In the genomic region with DNA sequence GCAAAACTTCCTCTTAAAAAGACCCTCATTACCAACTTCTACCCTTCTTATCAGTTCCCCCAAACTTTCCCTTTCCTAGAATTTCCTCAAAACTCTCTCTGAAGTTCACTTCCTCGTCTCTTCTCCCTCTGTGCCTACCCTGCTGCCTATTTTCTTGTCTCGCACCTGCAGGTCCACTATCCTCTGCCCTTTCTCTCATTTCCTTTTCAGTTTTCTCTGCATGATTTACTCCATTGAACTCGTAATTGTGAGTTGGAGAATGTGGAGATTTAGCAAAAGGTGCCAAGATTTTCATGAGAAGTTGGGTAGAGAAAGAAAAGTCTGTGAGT, we compare ENCODE assay signal across 21 cellular contexts. TPM values are rescaled to one million over a fixed set of nuclear protein-coding genes. Genes with fewer than 3 reads are reported as not detected.
"Had no signal": no experiment of that assay in that cellular context is flagged by ENCODE, and none has a peak within 500 bp of the region (broad histone marks: within the 10 kb centered on the region; RNA-seq: fewer than 3 reads in every experiment).

No MANE protein-coding gene starts in this region.

- ATAC-seq: activated CD4-positive, CD25-positive, alpha-beta regulatory T cell treated with anti-CD3 and anti-CD28 coated beads, Interleukin-2, amount 50 U/mL, for 24 hours; activated CD8-positive, alpha-beta T cell treated with anti-CD3 and anti-CD28 coated beads, Interleukin-2, amount 10 ng/mL, durations not matched to agents 7 days and 5 days; PC-3 had no signal

- H3K4me1 ChIP-seq: ascending aorta had no signal

- H3K36me3 ChIP-seq: ascending aorta, brain microvascular endothelial cell, cardiac muscle cell had no signal

- H3K27ac Mint-ChIP-seq: activated CD8-positive, alpha-beta T cell treated with anti-CD3 and anti-CD28 coated beads, Interleukin-2, amount 10 ng/mL, durations not matched to agents 7 days and 5 days had no signal

- H3K27ac ChIP-seq: ascending aorta, brain microvascular endothelial cell, cardiac muscle cell had no signal

- H3K4me3 ChIP-seq: ascending aorta, cardiac muscle cell had no signal

- H3K27me3 ChIP-seq: ascending aorta, brain microvascular endothelial cell, cardiac muscle cell had no signal

- DNase-seq: activated CD4-positive, alpha-beta T cell treated with anti-CD3 and anti-CD28 coated beads for 48 hours; activated CD4-positive, alpha-beta T cell treated with anti-CD3 and anti-CD28 coated beads, Interleukin-2, amount 50 U/mL, for 4 hours; activated CD8-positive, alpha-beta memory T cell treated with anti-CD3 and anti-CD28 coated beads, Interleukin-2, amount 50 U/mL, for 48 hours; activated CD8-positive, alpha-beta T cell treated with anti-CD3 and anti-CD28 coated beads, Interleukin-2, amount 10 ng/mL, durations not matched to agents 7 days and 5 days; activated naive CD4-positive, alpha-beta T cell treated with anti-CD3 and anti-CD28 coated beads, Interleukin-2, amount 50 U/mL, for 16 hours; activated T-cell treated with anti-CD3 and anti-CD28 coated beads, Interleukin-2, amount 50 U/mL, for 1 hour; brain microvascular endothelial cell; Karpas-422; MM.1S; NCI-H1105 treated with DMSO at 0.1 percent for 48 hours; NCI-H1436 treated with DMSO at 0.1 percent for 48 hours; NCI-H187; NCI-H2081; NCI-H524; PC-3; SHP77 treated with DMSO at 0.1 percent for 48 hours; T-helper 2 cell; T1000 had no signal

- H3K4me3 Mint-ChIP-seq: activated CD8-positive, alpha-beta T cell treated with anti-CD3 and anti-CD28 coated beads, Interleukin-2, amount 10 ng/mL, durations not matched to agents 7 days and 5 days had no signal

RNA-seq across cellular contexts. Expression of a gene that starts 21.7 kb away (rescaled TPM):
- total RNA-seq: activated CD8-positive, alpha-beta T cell treated with anti-CD3 and anti-CD28 coated beads, Interleukin-2, amount 10 ng/mL, durations not matched to agents 7 days and 5 days; ascending aorta; cardiac muscle cell; PC-3 had no signal
